ENCODE assay signal across 16 cellular contexts in the genomic region with DNA sequence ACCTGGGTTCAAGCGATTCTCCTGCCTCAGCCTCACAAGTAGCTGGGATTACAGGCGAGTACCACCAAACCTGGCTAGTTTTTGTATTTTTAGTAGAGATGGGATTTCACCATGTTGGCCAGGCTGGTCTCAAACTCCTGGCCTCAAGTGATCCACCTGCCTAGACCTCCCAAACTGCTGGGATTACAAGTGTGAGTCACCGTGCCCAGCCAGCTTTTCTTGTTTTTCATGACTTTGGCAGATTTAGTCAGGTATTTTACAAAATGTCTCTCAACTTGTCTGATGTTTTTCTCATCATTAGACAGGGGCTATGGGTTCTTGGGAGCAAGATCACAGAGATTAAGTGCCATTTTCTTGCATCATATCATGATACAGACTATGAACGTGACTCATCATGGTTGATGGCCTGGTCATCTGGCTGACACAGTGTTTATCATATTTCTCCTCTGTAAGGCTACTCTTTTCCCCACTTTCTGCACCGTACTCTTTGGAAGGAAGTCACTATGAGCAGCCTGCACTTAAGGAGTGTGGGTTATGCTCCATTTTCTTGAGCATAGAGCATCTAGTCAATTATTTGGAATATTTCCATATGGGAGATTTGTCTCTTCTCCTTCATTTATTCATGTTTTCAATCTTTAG.
DNase-seq lines count a peak whose midpoint lies in the region; ATAC-seq, FAIRE-seq and TF ChIP-seq lines count a peak whose summit lies in the region.
"Had no signal": no experiment of that assay in that cellular context is flagged by ENCODE, and none has a peak within 500 bp of the region (broad histone marks: within the 10 kb centered on the region; RNA-seq: fewer than 3 reads in every experiment).

No MANE protein-coding gene starts in this region.

- TF ChIP-seq POLR2A in HepG2 (IDR thresholded peaks at IDR 0.05; ENCODE audit: insufficient read depth in 1 of 2, low read depth in 2 of 2, low read length in 2 of 2) (no peak), right lobe of liver (IDR thresholded peaks at IDR 0.05) (no peak)

- intact Hi-C loops in HepG2 (cut with micrococcal nuclease; ENCODE audit: unreplicated experiment): no loop called here
- intact Hi-C loops in right lobe of liver (cut with DNase I): no loop called here
- intact Hi-C loops in cardiac septum (cut with DNase I): no loop called here

- H3K4me1 ChIP-seq in HepG2 (ENCODE audit: insufficient read depth, low read length): no peaks in the 10 kb centered on the region
- no peaks in the 10 kb centered on the region for H3K4me1 ChIP-seq in right lobe of liver
- H3K4me1 ChIP-seq in RWPE2 (ENCODE audit: insufficient read depth, poor library complexity, severe bottlenecking): peaks cover 5% of the 10 kb centered on the region
- H3K4me1 ChIP-seq: upper lobe of right lung had no signal

- H3K27ac ChIP-seq in HepG2 (ENCODE audit: extremely low read length, insufficient read depth, low read length) (no peak overlapping the region), right lobe of liver (no peak overlapping the region), RWPE2 (ENCODE audit: poor library complexity, severe bottlenecking) (no peak overlapping the region)
- H3K27ac ChIP-seq: upper lobe of right lung had no signal

- TF ChIP-seq EP300 in HepG2 (IDR thresholded peaks at IDR 0.05; ENCODE audit: low read depth in 2 of 2, low read length in 2 of 2): no peak
- TF ChIP-seq EP300 in HepG2 (CRISPR knock-in tag; IDR thresholded peaks at IDR 0.05; ENCODE audit: borderline replicate concordance): no peak

- no TSS peak for BruUV-seq in HepG2 (replicated peaks; lab: Mats Ljungman, UMichigan)

- H3K9ac ChIP-seq in HepG2 (ENCODE audit: insufficient read depth, low read depth, low read length): no peak overlapping the region

- no peak for TF ChIP-seq RAD21 in HepG2 (CRISPR knock-in tag; IDR thresholded peaks at IDR 0.05)

- in situ Hi-C loops in HepG2 (cut with HindIII; ENCODE audit: extremely low pct_ligation_motif_present, low pct_unique_long_range_greater_than_20kb): no loop called here

- CTCF ChIA-PET in HepG2 (lab: Yijun Ruan, JAX; ENCODE audit: low intra/inter-chr PET ratio, low total read pairs): no interaction called here

- H2AFZ ChIP-seq in HepG2 (ENCODE audit: low read length): no peak overlapping the region

- TF ChIP-seq CTCF in HepG2 (CRISPR knock-in tag; IDR thresholded peaks at IDR 0.05) (no peak), right lobe of liver (IDR thresholded peaks at IDR 0.05) (no peak), RWPE2 (IDR thresholded peaks at IDR 0.05; ENCODE audit: poor library complexity, severe bottlenecking) (no peak)

- no peaks in the 10 kb centered on the region for H4K20me1 ChIP-seq in HepG2 (ENCODE audit: insufficient read depth, low read length)

- no peak overlapping the region for H3K4me2 ChIP-seq in HepG2 (ENCODE audit: low read depth, low read length)

- POLR2A ChIA-PET in HepG2 (lab: Yijun Ruan, JAX): no interaction called here

- ATAC-seq in HepG2 (no peak), right lobe of liver (no peak), RWPE2 (ENCODE audit: low read depth) (peak; percentile 79), HG02763 (IDR thresholded peaks at IDR 0.05; ENCODE audit: unreplicated experiment) (no peak)
- ATAC-seq: GM12878, upper lobe of right lung had no signal

- H3K27me3 ChIP-seq in HepG2 (ENCODE audit: control insufficient read depth in 1 of 2, insufficient read depth in 2 of 2, low read length in 2 of 2) (peaks cover 0 to 19% of the 10 kb centered on the region in 2 experiments; a peak in 3 of 5 replicates), right lobe of liver (peaks cover 0 to 3% of the 10 kb centered on the region in 2 donors), RWPE2 (ENCODE audit: insufficient read depth, poor library complexity, severe bottlenecking) (no peaks in the 10 kb centered on the region)
- H3K27me3 ChIP-seq: upper lobe of right lung had no signal

- DNase-seq in HepG2 (ENCODE audit: low spot score): no peak
- DNase-seq in right lobe of liver: no peak
- DNase-seq in RWPE2 (ENCODE audit: low spot score): no peak
- peak; percentile 40 for DNase-seq in fibroblast of peridontal ligament (ENCODE audit: extremely low read depth)
- DNase-seq in KG1 (lab: John Stamatoyannopoulos, UW): no peak
- no peak for DNase-seq in cardiac septum (ENCODE audit: low spot score)
- DNase-seq in SK-N-DZ (ENCODE audit: low spot score): no peak
- DNase-seq: activated CD4-positive, alpha-beta memory T cell treated with anti-CD3 and anti-CD28 coated beads, Interleukin-2, amount 10 ng/mL, durations not matched to agents 7 days and 5 days; central memory CD4-positive, alpha-beta T cell; DMS153; mesendoderm; NCI-H1436; occipital lobe; upper lobe of right lung had no signal

- H3K9me3 ChIP-seq in HepG2 (ENCODE audit: low read length) (no peaks in the 10 kb centered on the region), right lobe of liver (no peaks in the 10 kb centered on the region), RWPE2 (ENCODE audit: severe bottlenecking) (no peaks in the 10 kb centered on the region)
- H3K9me3 ChIP-seq: upper lobe of right lung had no signal

- no peaks in the 10 kb centered on the region for H3K79me2 ChIP-seq in HepG2 (ENCODE audit: insufficient read depth, low read length)

- 9% methylated on average over 5 of the region's 5 CpGs for WGBS in HepG2 (ENCODE audit: low lambda C conversion rate)
- 64% methylated on average over 3 of the region's 5 CpGs for WGBS in right lobe of liver (ENCODE audit: insufficient coverage, low coverage, low lambda C conversion rate, missing lambda C conversion rate)

- H3K36me3 ChIP-seq in HepG2 (replicated peaks in 1 of 2; ENCODE audit: control insufficient read depth in 1 of 2, insufficient read depth in 2 of 2, low read length in 2 of 2) (no peaks in the 10 kb centered on the region), right lobe of liver (no peaks in the 10 kb centered on the region), RWPE2 (ENCODE audit: low read depth) (no peaks in the 10 kb centered on the region)
- H3K36me3 ChIP-seq: upper lobe of right lung had no signal

- no peak for FAIRE-seq in HepG2 (lab: Jason Lieb, UNC)
- FAIRE-seq: GM12878 had no signal

- H3K4me3 ChIP-seq in HepG2 (replicated peaks in 1 of 3; ENCODE audit: insufficient read depth in 1 of 3, low read depth in 2 of 3, low read length in 3 of 3): no peak overlapping the region
- H3K4me3 ChIP-seq in right lobe of liver: no peak overlapping the region
- no peak overlapping the region for H3K4me3 ChIP-seq in RWPE2 (ENCODE audit: severe bottlenecking)
- H3K4me3 ChIP-seq: GM12878, upper lobe of right lung had no signal

TF ChIP-seq in HepG2, 621 proteins besides CTCF, POLR2A, EP300 and RAD21:
- TF ChIP-seq CEBPB (IDR thresholded peaks at IDR 0.05; ENCODE audit: borderline replicate concordance, low read depth, low read length) (0 out of 2 replicates have a peak, but pooled peaks have one; percentile 14), CREB1 (IDR thresholded peaks at IDR 0.05) (peak; percentile 45; the same call in 1 of the 2 replicates), CREB1 (CRISPR knock-in tag; IDR thresholded peaks at IDR 0.05) (no peak), PAWR (CRISPR knock-in tag; IDR thresholded peaks at IDR 0.05; ENCODE audit: borderline replicate concordance) (no peak)
TF ChIP-seq in HepG2: peak in this region for 2.
